18 cellular contexts compared by ENCODE assay signal in the genomic region with DNA sequence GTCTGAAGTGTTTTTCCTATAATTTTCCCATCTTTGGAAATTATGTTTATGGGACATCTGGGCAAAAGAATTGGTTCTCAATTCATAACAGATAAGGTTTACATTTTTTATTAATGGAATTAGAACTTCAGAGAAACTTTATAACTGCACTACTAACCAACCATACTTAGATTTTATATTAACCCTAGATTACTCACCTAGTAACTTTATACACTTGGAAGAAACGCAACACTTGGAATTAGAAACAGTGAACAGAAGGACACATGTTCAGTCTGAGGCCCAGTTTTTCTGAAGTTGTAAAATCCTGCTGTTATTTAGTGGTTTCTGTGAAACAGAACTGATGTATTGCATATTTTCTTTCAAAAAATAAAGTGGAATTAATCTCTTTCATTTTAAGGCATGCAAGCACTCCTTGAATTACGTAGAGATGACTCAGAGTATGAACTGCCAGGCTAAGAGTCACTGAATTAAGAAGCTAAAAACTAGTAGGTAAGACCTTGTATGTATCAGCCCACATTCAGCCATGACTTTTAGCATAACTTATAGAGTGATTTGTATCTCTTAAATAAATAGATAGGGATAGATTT.
DNase-seq lines count a peak whose midpoint lies in the region; TF ChIP-seq lines count a peak whose summit lies in the region.
"Had no signal": no experiment of that assay in that cellular context is flagged by ENCODE, and none has a peak within 500 bp of the region (broad histone marks: within the 10 kb centered on the region; RNA-seq: fewer than 3 reads in every experiment).

No MANE protein-coding gene starts in this region.

- no peak overlapping the region for H3K4me2 ChIP-seq in osteoblast (ENCODE audit: insufficient read depth, low read length)

- H2AFZ ChIP-seq in osteoblast (ENCODE audit: low read length) = no peak overlapping the region

- H3K79me2 ChIP-seq in osteoblast (ENCODE audit: insufficient read depth, low read length) = no peaks in the 10 kb centered on the region

- H3K9me3 ChIP-seq in adipocyte (ENCODE audit: control insufficient read depth, low read length) (no peaks in the 10 kb centered on the region), osteoblast (ENCODE audit: low read depth, low read length) (no peaks in the 10 kb centered on the region)
- H3K9me3 ChIP-seq in effector memory CD4-positive, alpha-beta T cell (ENCODE audit: control insufficient read depth, low read length) = no peaks in the 10 kb centered on the region
- H3K9me3 ChIP-seq: spleen had no signal

- no peak overlapping the region for H3K27ac ChIP-seq in effector memory CD4-positive, alpha-beta T cell (ENCODE audit: insufficient read depth, low read length, poor library complexity, severe bottlenecking)
- no peak overlapping the region for H3K27ac ChIP-seq in osteoblast (ENCODE audit: low read depth, low read length)
- H3K27ac ChIP-seq: spleen had no signal

- H3K4me3 ChIP-seq in adipocyte (ENCODE audit: low read length) (no peak overlapping the region), foreskin fibroblast (ENCODE audit: low read depth in 1 of 2, low read length in 2 of 2) (no peak overlapping the region), osteoblast (ENCODE audit: insufficient read depth, low read length) (no peak overlapping the region)
- H3K4me3 ChIP-seq in effector memory CD4-positive, alpha-beta T cell (ENCODE audit: insufficient read depth, low read depth, low read length, poor library complexity, severe bottlenecking) = no peak overlapping the region
- H3K4me3 ChIP-seq: lung, spleen had no signal

- H3K27me3 ChIP-seq in adipocyte (replicated peaks; ENCODE audit: control insufficient read depth, insufficient read depth, low read length) = no peaks in the 10 kb centered on the region
- no peaks in the 10 kb centered on the region for H3K27me3 ChIP-seq in effector memory CD4-positive, alpha-beta T cell (replicated peaks; ENCODE audit: control insufficient read depth, insufficient read depth, low read length, poor library complexity, severe bottlenecking)
- no peaks in the 10 kb centered on the region for H3K27me3 ChIP-seq in osteoblast (ENCODE audit: insufficient read depth, low read length)
- H3K27me3 ChIP-seq: spleen had no signal

- H4K20me1 ChIP-seq in osteoblast (ENCODE audit: insufficient read depth, low read length) = no peaks in the 10 kb centered on the region

- in situ Hi-C loops in GM13976 (cut with MboI; ENCODE audit: low sequenced_read_pairs, unreplicated experiment) = no loop called here

- DNase-seq in A172 (ENCODE audit: low spot score) = peak; percentile 62
- peak; percentile 73 for DNase-seq in H4 (ENCODE audit: low spot score)
- peak; percentile 36 for DNase-seq in adipocyte (ENCODE audit: low read depth)
- peak; percentile 24 to 52 for DNase-seq in foreskin fibroblast
- DNase-seq in effector memory CD4-positive, alpha-beta T cell = no peak
- no peak for DNase-seq in osteoblast (ENCODE audit: insufficient read length, low spot score, missing footprints)
- no peak for DNase-seq in SHP77 treated with DMSO at 0.1 percent for 48 hours (lab: John Stamatoyannopoulos, UW)
- DNase-seq in GM13976 (ENCODE audit: low spot score) = no peak
- DNase-seq: activated CD4-positive, alpha-beta memory T cell treated with anti-CD3 and anti-CD28 coated beads for 36 hours; DMS 273 treated with DMSO at 0.1 percent for 48 hours; KBM-7; NCI-H1436; NCI-H510A treated with DMSO at 0.1 percent for 48 hours; occipital lobe; RPMI8226; spleen; T1000 had no signal

- H3K4me1 ChIP-seq in adipocyte (ENCODE audit: control insufficient read depth, insufficient read depth, low read length) = peaks cover 8% of the 10 kb centered on the region
- no peaks in the 10 kb centered on the region for H3K4me1 ChIP-seq in effector memory CD4-positive, alpha-beta T cell (ENCODE audit: control insufficient read depth, insufficient read depth, low read length, poor library complexity, severe bottlenecking)
- no peaks in the 10 kb centered on the region for H3K4me1 ChIP-seq in osteoblast (ENCODE audit: insufficient read depth, low read length)

- H3K36me3 ChIP-seq in adipocyte (ENCODE audit: control insufficient read depth, insufficient read depth, low read length, severe bottlenecking) (no peaks in the 10 kb centered on the region), osteoblast (ENCODE audit: insufficient read depth, low read length) (no peaks in the 10 kb centered on the region)
- H3K36me3 ChIP-seq in effector memory CD4-positive, alpha-beta T cell (ENCODE audit: control insufficient read depth, insufficient read depth, low read length) = no peaks in the 10 kb centered on the region
- H3K36me3 ChIP-seq: spleen had no signal

- H3K9ac ChIP-seq in adipocyte (ENCODE audit: low read length) = no peak overlapping the region

- TF ChIP-seq CTCF in foreskin fibroblast (IDR thresholded peaks at IDR 0.05; ENCODE audit: low read depth, low read length) = no peak
- TF ChIP-seq CTCF in osteoblast (IDR thresholded peaks at IDR 0.05; ENCODE audit: extremely low read depth, low read depth, low read length) = no peak
- TF ChIP-seq CTCF in GM13976 (IDR thresholded peaks at IDR 0.05; ENCODE audit: borderline replicate concordance, control extremely low read depth, extremely low read depth, insufficient read depth, missing control alignments) = no peak

Comparison
In these comparisons a context has a peak if more than half of its experiments do, and no peak if none do; other contexts are left out.
1. DNase-seq: peak in A172 (single experiment), H4 (single experiment), adipocyte (single experiment) and foreskin fibroblast (2 of 2); none in effector memory CD4-positive, alpha-beta T cell (0 of 3), osteoblast (single experiment), SHP77 treated with DMSO at 0.1 percent for 48 hours (single experiment) and GM13976 (single experiment).